ENCODE assay signal across 8 cellular contexts in genomic region chr1:63524166-63524565, GRCh38. TPM values are rescaled to one million over a fixed set of nuclear protein-coding genes. Genes with fewer than 3 reads are reported as not detected.
A peak's percentile ranks its signal among the peaks of the same experiment; 100 is the strongest.
DNase-seq lines count a peak whose midpoint lies in the region; ATAC-seq and TF ChIP-seq lines count a peak whose summit lies in the region.

No MANE protein-coding gene starts in this region.

- intact Hi-C loops in spleen (cut with DNase I; ENCODE audit: low total_unique reads), result no loop called here

- H3K27me3 Mint-ChIP-seq in T-helper 17 cell, result no peaks in the 10 kb centered on the region

- ATAC-seq in T-helper 17 cell (no peak), foreskin keratinocyte (no peak)

- no peaks in the 10 kb centered on the region for H3K9me3 ChIP-seq in T-helper 17 cell (ENCODE audit: control insufficient read depth, low read length, poor library complexity, severe bottlenecking)
- no peaks in the 10 kb centered on the region for H3K9me3 ChIP-seq in spleen

- peaks cover 0 to 25% (median 0%) of the 10 kb centered on the region in 6 donors for H3K36me3 ChIP-seq in spleen

- TF ChIP-seq CTCF in foreskin keratinocyte (conservative IDR thresholded peaks at IDR 0.05), result no peak
- no peak for TF ChIP-seq CTCF in spleen (IDR thresholded peaks at IDR 0.05 in 8 of 11, conservative IDR thresholded peaks at IDR 0.05 in 3 of 11)

- H3K4me3 ChIP-seq in spleen, result peak overlapping the region; percentile 52 to 85 (median 66)

- WGBS in spleen, 5 donors, result 43 to 60% (median 54%) methylated on average over 4 of the region's 4 CpGs

- H3K4me3 Mint-ChIP-seq in T-helper 17 cell, result no peak overlapping the region

- H3K27me3 ChIP-seq in foreskin keratinocyte (no peaks in the 10 kb centered on the region), spleen (replicated peaks in 1 of 7) (no peaks in the 10 kb centered on the region)

- peaks cover 14% of the 10 kb centered on the region for H3K4me1 Mint-ChIP-seq in T-helper 17 cell

- peaks cover 11% of the 10 kb centered on the region for H3K4me1 ChIP-seq in foreskin keratinocyte
- peaks cover 13 to 31% (median 29%) of the 10 kb centered on the region in 6 donors for H3K4me1 ChIP-seq in spleen

- no peaks in the 10 kb centered on the region for H3K36me3 Mint-ChIP-seq in T-helper 17 cell (ENCODE audit: low read depth)

- H3K27ac Mint-ChIP-seq in T-helper 17 cell, result peak overlapping the region; percentile 97

- H3K27ac ChIP-seq in foreskin keratinocyte (peak overlapping the region; percentile 68), spleen (peak overlapping the region; percentile 84 to 96 (median 94))

- TF ChIP-seq POLR2A in spleen (IDR thresholded peaks at IDR 0.05), result no peak

- peak; percentile 12 for DNase-seq in DMS 273 (lab: John Stamatoyannopoulos, UW; ENCODE audit: unreplicated experiment)
- no peak for DNase-seq in DMS 273 treated with DMSO at 0.1 percent for 48 hours (lab: John Stamatoyannopoulos, UW)
- no peak for DNase-seq in T-helper 17 cell
- DNase-seq in foreskin keratinocyte, result no peak
- no peak for DNase-seq in spleen
- no peak for DNase-seq in NCI-H526 treated with DMSO at 0.1 percent for 48 hours (lab: John Stamatoyannopoulos, UW)
- DNase-seq in NCI-H2196 treated with DMSO at 0.1 percent for 48 hours (lab: John Stamatoyannopoulos, UW; ENCODE audit: unreplicated experiment), result no peak
- DNase-seq in HPDE6-E6E7 (ENCODE audit: extremely low spot score), result no peak

RNA-seq across cellular contexts. Expression of gene EFCAB7, which starts 0.8 kb away (rescaled TPM):
- total RNA-seq in T-helper 17 cell (1 to 10 TPM; 5.1 to 9.4 TPM), foreskin keratinocyte (3.9 and 4.0 TPM in 2 replicates), spleen (1 to 10 TPM; 3.6 to 8.2 (median 6.3) TPM)
- polyA plus RNA-seq in foreskin keratinocyte (1.5 and 2.1 TPM in 2 replicates), spleen (1 to 10 TPM; 2.9 to 4.1 (median 3.1) TPM)

RNA-seq across cellular contexts. Expression of gene ITGB3BP, which starts 1.1 kb away (rescaled TPM):
- total RNA-seq in T-helper 17 cell (10 to 100 TPM; 13.3 to 20.3 TPM), foreskin keratinocyte (32.8 and 36.5 TPM in 2 replicates), spleen (10 to 100 TPM; 17.5 to 26.0 (median 21.3) TPM)
- polyA plus RNA-seq in foreskin keratinocyte (29.5 and 34.0 TPM in 2 replicates), spleen (10 to 100 TPM; 22.3 to 31.4 (median 31.1) TPM)
